ENCODE assay signal across 25 cellular contexts in genomic region chr5:28685794-28686193, GRCh38.
"Had no signal": no experiment of that assay in that cellular context is flagged by ENCODE, and none has a peak within 500 bp of the region (broad histone marks: within the 10 kb centered on the region; RNA-seq: fewer than 3 reads in every experiment).

No MANE protein-coding gene starts in this region.

- H3K27ac ChIP-seq: SJSA1 had no signal

- ATAC-seq: HepG2, T-cell had no signal

- H3K4me3 ChIP-seq: SJSA1 had no signal

- H3K27me3 ChIP-seq: SJSA1 had no signal

- H3K36me3 ChIP-seq: SJSA1 had no signal

- DNase-seq: IMR-90, KBM-7, MV-4-11, NCI-H1048, NCI-H1105, NCI-H1417 treated with DMSO at 0.1 percent for 48 hours, NCI-H146, NCI-H1694 treated with DMSO at 0.1 percent for 48 hours, NCI-H1930, NCI-H2081, NCI-H2107, NCI-H2171 treated with DMSO at 0.1 percent for 48 hours, NCI-H345, NCI-H446 treated with DMSO at 0.1 percent for 48 hours, NCI-H510A treated with DMSO at 0.1 percent for 48 hours, NCI-H526, NCI-H82, Right ventricle myocardium superior, RPMI8226, SIG-M5, SK-N-SH, SW 1271, T-cell had no signal

- H3K4me1 ChIP-seq: SJSA1 had no signal

- H3K4me2 ChIP-seq: SK-N-SH had no signal

- H3K9me3 ChIP-seq: SJSA1, SK-N-SH had no signal
